8 cellular contexts compared by ENCODE assay signal in genomic region chr6:37705239-37706051, GRCh38. TPM values are rescaled to one million over a fixed set of nuclear protein-coding genes. Genes with fewer than 3 reads are reported as not detected.
A peak's percentile ranks its signal among the peaks of the same experiment; 100 is the strongest.
DNase-seq lines count a peak whose midpoint lies in the region; ATAC-seq lines count a peak whose summit lies in the region.

No MANE protein-coding gene starts in this region.

- intact Hi-C loops in cardiac septum (cut with DNase I): loop anchor here (5.0 to 10.0 kb wide), 3 partner anchors 87 to 789 kb away; no protein-coding TSS in a partner anchor

- H3K79me1 ChIP-seq in trophoblast cell (ENCODE audit: low read length): peaks cover 6% of the 10 kb centered on the region

- H2BK12ac ChIP-seq in trophoblast cell (ENCODE audit: low read length): peak overlapping the region; percentile 33

- no peak overlapping the region for H2AK5ac ChIP-seq in trophoblast cell (ENCODE audit: low read length)

- H3K9me3 Mint-ChIP-seq in activated naive CD8-positive, alpha-beta T cell treated with anti-CD3 and anti-CD28 coated beads for 36 hours: no peaks in the 10 kb centered on the region

- H2BK5ac ChIP-seq in trophoblast cell (ENCODE audit: low read depth, low read length, poor library complexity): no peak overlapping the region

- H3K27ac ChIP-seq in SK-N-MC (peak overlapping the region; percentile 27; the same call in 1 of the 2 replicates), trophoblast cell (ENCODE audit: low read depth, low read length) (no peak overlapping the region), thymus (ENCODE audit: low read depth) (no peak overlapping the region)

- H4K8ac ChIP-seq in trophoblast cell (ENCODE audit: low read depth, low read length): peak overlapping the region; percentile 93

- H3K36me3 ChIP-seq in SK-N-MC (ENCODE audit: insufficient read depth, low read length) (no peaks in the 10 kb centered on the region), trophoblast cell (ENCODE audit: control insufficient read depth in 1 of 2, insufficient read depth in 2 of 2, low read length in 2 of 2) (no peaks in the 10 kb centered on the region), thymus (ENCODE audit: control insufficient read depth, insufficient read depth) (no peaks in the 10 kb centered on the region)

- no peak overlapping the region for H3K14ac ChIP-seq in trophoblast cell (ENCODE audit: low read length)

- no peaks in the 10 kb centered on the region for H3K36me3 Mint-ChIP-seq in activated naive CD8-positive, alpha-beta T cell treated with anti-CD3 and anti-CD28 coated beads for 36 hours

- no peak overlapping the region for H3K9ac ChIP-seq in SK-N-MC (ENCODE audit: insufficient read length)
- H3K9ac ChIP-seq in trophoblast cell (ENCODE audit: low read length): no peak overlapping the region

- H3K27me3 ChIP-seq in trophoblast cell (ENCODE audit: insufficient read depth, low read length) (peaks cover 8% of the 10 kb centered on the region), thymus (ENCODE audit: control insufficient read depth, insufficient read depth) (peaks cover 10% of the 10 kb centered on the region)

- peak overlapping the region; percentile 47 for H2BK120ac ChIP-seq in trophoblast cell (ENCODE audit: insufficient read depth, low read length, poor library complexity)

- H3K79me2 ChIP-seq in trophoblast cell (ENCODE audit: control insufficient read depth, insufficient read depth, low read length, poor library complexity): no peaks in the 10 kb centered on the region

- H3K4me1 ChIP-seq in trophoblast cell (ENCODE audit: control insufficient read depth in 1 of 2, insufficient read depth in 2 of 2, low read length in 2 of 2) (peaks cover 3 to 4% of the 10 kb centered on the region in 2 experiments), thymus (ENCODE audit: control insufficient read depth, insufficient read depth, low read length) (peaks cover 3% of the 10 kb centered on the region)

- H4K12ac ChIP-seq in trophoblast cell (ENCODE audit: low read depth, low read length): peak overlapping the region; percentile 85

- no peak overlapping the region for H3K4ac ChIP-seq in trophoblast cell (ENCODE audit: low read depth, low read length)

- H2AFZ ChIP-seq in trophoblast cell (ENCODE audit: insufficient read depth, low read length, poor library complexity): peak overlapping the region; percentile 73

- peak; percentile 68 for ATAC-seq in HG02885 (IDR thresholded peaks at IDR 0.05; ENCODE audit: poor library complexity, unreplicated experiment)
- no peak for ATAC-seq in GM21367 (IDR thresholded peaks at IDR 0.05; ENCODE audit: unreplicated experiment)

- peak overlapping the region; percentile 70 for H3K4me2 ChIP-seq in trophoblast cell (ENCODE audit: low read length)

- peak; percentile 95 for DNase-seq in ELF-1 (ENCODE audit: low read depth, low spot score)
- no peak for DNase-seq in SK-N-MC (ENCODE audit: low read depth, low spot score)
- DNase-seq in activated naive CD8-positive, alpha-beta T cell treated with anti-CD3 and anti-CD28 coated beads for 36 hours: peak; percentile 79
- peak; percentile 89 for DNase-seq in cardiac septum (ENCODE audit: low spot score)
- peak; percentile 34 to 73 for DNase-seq in trophoblast cell

- peak overlapping the region; percentile 59 for H3K18ac ChIP-seq in trophoblast cell (ENCODE audit: low read length)

- H4K91ac ChIP-seq in trophoblast cell (ENCODE audit: low read depth, low read length): peak overlapping the region; percentile 61

- peaks cover 7% of the 10 kb centered on the region for H3K4me1 Mint-ChIP-seq in activated naive CD8-positive, alpha-beta T cell treated with anti-CD3 and anti-CD28 coated beads for 36 hours

- H3K4me3 Mint-ChIP-seq in activated naive CD8-positive, alpha-beta T cell treated with anti-CD3 and anti-CD28 coated beads for 36 hours: peak overlapping the region; percentile 77

- H3K9me3 ChIP-seq in SK-N-MC (ENCODE audit: low read depth, low read length): no peaks in the 10 kb centered on the region
- H3K9me3 ChIP-seq in trophoblast cell (ENCODE audit: insufficient read depth, low read depth, low read length): no peaks in the 10 kb centered on the region
- no peaks in the 10 kb centered on the region for H3K9me3 ChIP-seq in thymus (ENCODE audit: control insufficient read depth)

- H3K27me3 Mint-ChIP-seq in activated naive CD8-positive, alpha-beta T cell treated with anti-CD3 and anti-CD28 coated beads for 36 hours: peaks cover 1% of the 10 kb centered on the region

- no CpG with 5 or more reads among the region's 45 CpGs for WGBS in trophoblast cell (ENCODE audit: extremely low coverage, insufficient coverage, insufficient read length)
- 5% methylated on average over 45 of the region's 45 CpGs for WGBS in thymus

- H3K23ac ChIP-seq in trophoblast cell (ENCODE audit: low read length): no peak overlapping the region

- H3K4me3 ChIP-seq in SK-N-MC: 0 out of 2 replicates have a peak overlapping the region, but pooled peaks have one; percentile 21
- H3K4me3 ChIP-seq in trophoblast cell (ENCODE audit: low read depth, low read length): peak overlapping the region; percentile 64
- peak overlapping the region; percentile 43 for H3K4me3 ChIP-seq in thymus (ENCODE audit: low read length)

- H3K27ac Mint-ChIP-seq in activated naive CD8-positive, alpha-beta T cell treated with anti-CD3 and anti-CD28 coated beads for 36 hours: peak overlapping the region; percentile 76

RNA-seq across cellular contexts. Expression of gene MDGA1, which starts 7.8 kb away (rescaled TPM):
- total RNA-seq in activated naive CD8-positive, alpha-beta T cell treated with anti-CD3 and anti-CD28 coated beads for 36 hours: 1 to 10 TPM in 1 of 2 experiments, under 1 TPM in 1; 0.89 to 1.2 TPM
- total RNA-seq in cardiac septum: 6.2 TPM
- 0.04 and 0.18 TPM in 2 replicates for polyA plus RNA-seq in trophoblast cell (2013)
- polyA plus RNA-seq in thymus: 1.6 TPM
